In the genomic region with DNA sequence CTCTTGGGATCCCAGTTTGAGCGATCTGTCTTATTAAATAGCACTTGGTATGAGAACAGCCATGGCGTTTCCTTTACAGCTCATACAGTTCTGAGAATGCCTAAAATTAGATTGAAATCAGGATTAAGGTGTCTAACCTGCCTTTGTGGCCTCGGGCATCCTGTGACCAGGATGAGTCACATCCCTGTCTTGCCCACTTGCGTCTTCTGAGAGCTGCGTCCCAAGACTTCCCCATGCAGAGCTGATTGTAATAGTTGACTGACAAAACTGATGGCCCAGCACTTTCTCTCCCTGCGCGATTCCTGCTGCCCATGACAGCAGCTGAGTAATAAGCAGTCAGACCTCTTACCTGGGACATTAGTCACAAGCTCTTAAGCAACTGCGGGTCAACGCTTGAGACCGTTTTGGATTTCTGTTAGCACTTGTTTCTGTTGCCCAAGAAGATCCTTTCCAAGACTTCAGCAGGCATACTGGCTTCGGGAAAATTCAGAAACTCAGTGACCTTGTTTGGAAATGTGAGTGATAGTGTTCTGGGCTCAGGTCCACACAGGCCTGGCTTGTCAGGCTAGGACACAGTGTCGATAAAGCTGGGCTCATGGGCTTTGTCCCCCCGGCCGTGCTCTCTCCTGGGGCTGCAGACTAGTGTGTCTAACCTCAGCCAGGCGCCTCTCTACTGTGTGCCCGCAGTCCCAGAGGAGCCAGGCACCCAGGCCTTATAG, we compare ENCODE assay signal across 8 cellular contexts.
DNase-seq lines count a peak whose midpoint lies in the region; ATAC-seq lines count a peak whose summit lies in the region.

No MANE protein-coding gene starts in this region.

- peak overlapping the region; percentile 93 to 97 for H3K27ac Mint-ChIP-seq in activated naive CD4-positive, alpha-beta T cell treated with anti-CD3 and anti-CD28 coated beads, Interleukin-2, amount 50 U/mL, for 72 hours

- H3K9me3 Mint-ChIP-seq in activated naive CD4-positive, alpha-beta T cell treated with anti-CD3 and anti-CD28 coated beads, Interleukin-2, amount 50 U/mL, for 72 hours: peaks cover 9 to 19% of the 10 kb centered on the region in 2 donors

- ATAC-seq in GM18498 (IDR thresholded peaks at IDR 0.05; ENCODE audit: unreplicated experiment) (peak; percentile 74), HG02759 (IDR thresholded peaks at IDR 0.05; ENCODE audit: unreplicated experiment) (peak; percentile 86)
- ATAC-seq in activated naive CD4-positive, alpha-beta T cell treated with anti-CD3 and anti-CD28 coated beads, Interleukin-2, amount 50 U/mL, for 72 hours: peak; percentile 84 to 90

- DNase-seq in RPMI8226: peak; percentile 69
- peak; percentile 68 to 92 for DNase-seq in activated naive CD4-positive, alpha-beta T cell treated with anti-CD3 and anti-CD28 coated beads, Interleukin-2, amount 50 U/mL, for 72 hours (ENCODE audit: low spot score in 2 of 2)
- DNase-seq in islet precursor cell: peak; percentile 97
- peak; percentile 36 for DNase-seq in stimulated activated CD8-positive, alpha-beta memory T cell treated with anti-CD3 and anti-CD28 coated beads, Interleukin-12 subunit alpha, Interleukin-12 subunit beta, amount 100 ng/mL, for 4 hours (ENCODE audit: low read depth)
- DNase-seq in putamen (ENCODE audit: low spot score): no peak
- no peak for DNase-seq in D341Med (ENCODE audit: low spot score)

- peaks cover 45 to 53% of the 10 kb centered on the region in 2 donors for H3K36me3 Mint-ChIP-seq in activated naive CD4-positive, alpha-beta T cell treated with anti-CD3 and anti-CD28 coated beads, Interleukin-2, amount 50 U/mL, for 72 hours

Comparison
In these comparisons a context has a peak if more than half of its experiments do, and no peak if none do; other contexts are left out.
1. DNase-seq: peak in RPMI8226 (single experiment), activated naive CD4-positive, alpha-beta T cell treated with anti-CD3 and anti-CD28 coated beads, Interleukin-2, amount 50 U/mL, for 72 hours (2 of 2), islet precursor cell (single experiment) and stimulated activated CD8-positive, alpha-beta memory T cell treated with anti-CD3 and anti-CD28 coated beads, Interleukin-12 subunit alpha, Interleukin-12 subunit beta, amount 100 ng/mL, for 4 hours (single experiment); none in putamen (single experiment) and D341Med (single experiment).
2. Peak in every context shown above with its lines, with median percentiles within 50 percentile points of each other: ATAC-seq.